23 cellular contexts compared by ENCODE assay signal in the genomic region with DNA sequence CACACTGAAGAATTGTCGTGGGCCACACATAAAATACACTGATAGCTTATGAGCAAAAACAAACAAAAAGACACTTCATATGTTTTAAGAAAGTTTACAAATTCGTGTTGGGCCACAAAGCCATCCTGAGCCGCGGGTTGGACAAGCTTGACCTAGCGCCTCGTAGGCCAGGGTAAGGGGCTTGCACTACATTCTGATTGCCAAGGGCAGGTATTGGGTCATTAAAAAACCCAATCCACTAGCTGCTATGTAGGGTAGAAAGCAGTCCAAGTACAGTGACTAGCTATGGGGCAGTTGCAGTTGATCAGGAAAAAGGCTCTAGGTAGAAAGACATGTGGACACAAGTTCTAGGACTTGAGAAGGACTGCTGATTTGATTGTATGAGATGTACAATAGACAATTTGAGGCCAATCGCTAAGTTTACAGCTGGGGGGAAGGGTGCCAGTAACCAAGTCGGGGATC. TPM values are rescaled to one million over a fixed set of nuclear protein-coding genes. Genes with fewer than 3 reads are reported as not detected.
DNase-seq lines count a peak whose midpoint lies in the region; ATAC-seq, FAIRE-seq and TF ChIP-seq lines count a peak whose summit lies in the region.
"Had no signal": no experiment of that assay in that cellular context is flagged by ENCODE, and none has a peak within 500 bp of the region (broad histone marks: within the 10 kb centered on the region; RNA-seq: fewer than 3 reads in every experiment).

No MANE protein-coding gene starts in this region.

- peaks cover 4 to 11% of the 10 kb centered on the region in 2 donors for H3K4me1 Mint-ChIP-seq in natural killer cell treated with Interleukin-12 subunit alpha and Interleukin-12 subunit beta and Interleukin-15 and Interleukin-18, amount 100 ng/mL, for 72 hours (ENCODE audit: low read depth in 2 of 2)

- POLR2A ChIA-PET in K562 (lab: Yijun Ruan, JAX), result interaction anchor here (1.2 to 2.1 kb wide), 2 partner anchors 9 to 14 kb away, joined by 11 to 13 read pairs; a partner anchor contains a TSS

- H4K20me1 ChIP-seq in K562 (replicated peaks; ENCODE audit: control insufficient read depth, insufficient read depth, low read length), result no peaks in the 10 kb centered on the region

- no peaks in the 10 kb centered on the region for H3K9me3 Mint-ChIP-seq in natural killer cell treated with Interleukin-12 subunit alpha and Interleukin-12 subunit beta and Interleukin-15 and Interleukin-18, amount 100 ng/mL, for 72 hours
- H3K9me3 Mint-ChIP-seq: activated CD4-positive, alpha-beta memory T cell treated with anti-CD3 and anti-CD28 coated beads, Interleukin-2, amount 10 ng/mL, durations not matched to agents 7 days and 5 days had no signal

- TF ChIP-seq EP300 in K562 (IDR thresholded peaks at IDR 0.05; ENCODE audit: low read length), result no peak

- no peaks in the 10 kb centered on the region for H3K27me3 Mint-ChIP-seq in natural killer cell treated with Interleukin-12 subunit alpha and Interleukin-12 subunit beta and Interleukin-15 and Interleukin-18, amount 100 ng/mL, for 72 hours
- H3K27me3 Mint-ChIP-seq: activated CD4-positive, alpha-beta memory T cell treated with anti-CD3 and anti-CD28 coated beads, Interleukin-2, amount 10 ng/mL, durations not matched to agents 7 days and 5 days had no signal

- H2AFZ ChIP-seq in ACC112 (ENCODE audit: low read length, unreplicated experiment), result no peak overlapping the region
- H2AFZ ChIP-seq in K562 (ENCODE audit: low read depth, low read length), result no peak overlapping the region
- H2AFZ ChIP-seq: parathyroid adenoma had no signal

- intact Hi-C loops in K562 (cut with micrococcal nuclease), result no loop called here

- FAIRE-seq in GM12892 (lab: Jason Lieb, UNC) (no peak), K562 (lab: Jason Lieb, UNC) (no peak)

- no peaks in the 10 kb centered on the region for H3K9me1 ChIP-seq in K562 (ENCODE audit: control insufficient read depth, insufficient read depth, low read length)

- DNase-seq in GM12892 (ENCODE audit: insufficient read length) (no peak), K562 (ENCODE audit: extremely low read depth in 1 of 4, low spot score in 3 of 4) (no peak), AG08395 (ENCODE audit: low spot score) (no peak)
- no peak for DNase-seq in natural killer cell treated with Interleukin-12 subunit alpha and Interleukin-12 subunit beta and Interleukin-15 and Interleukin-18, amount 100 ng/mL, for 72 hours (ENCODE audit: low spot score)
- DNase-seq: activated CD4-positive, alpha-beta memory T cell treated with anti-CD3 and anti-CD28 coated beads, Interleukin-2, amount 10 ng/mL, durations not matched to agents 7 days and 5 days; GDM1; HCEC 1CT; hippocampal formation; kidney glomerular epithelial cell; midbrain; NCI-H1436 treated with DMSO at 0.1 percent for 48 hours; NCI-H2227 treated with DMSO at 0.1 percent for 48 hours; NK-92 treated with Interleukin-12 subunit alpha and Interleukin-12 subunit beta, amount 100 ng/mL, for 24 hours; RPMI8226; stimulated activated CD4-positive, alpha-beta T cell treated with anti-CD3 and anti-CD28 coated beads, Interleukin-4, amount 100 ng/mL, for 1 hour had no signal

- peaks cover 45% of the 10 kb centered on the region for H3K36me3 Mint-ChIP-seq in natural killer cell treated with Interleukin-12 subunit alpha and Interleukin-12 subunit beta and Interleukin-15 and Interleukin-18, amount 100 ng/mL, for 72 hours

- H3K4me3 Mint-ChIP-seq in natural killer cell treated with Interleukin-12 subunit alpha and Interleukin-12 subunit beta and Interleukin-15 and Interleukin-18, amount 100 ng/mL, for 72 hours, result no peak overlapping the region
- H3K4me3 Mint-ChIP-seq: activated CD4-positive, alpha-beta memory T cell treated with anti-CD3 and anti-CD28 coated beads, Interleukin-2, amount 10 ng/mL, durations not matched to agents 7 days and 5 days had no signal

- no peak overlapping the region for H3K4me2 ChIP-seq in K562 (ENCODE audit: insufficient read depth, low read length)

- no peak for TF ChIP-seq RAD21 in K562 (CRISPR knock-in tag; conservative IDR thresholded peaks at IDR 0.05 in 1 of 2, IDR thresholded peaks at IDR 0.05 in 1 of 2)

- H3K4me3 ChIP-seq in ACC112 (ENCODE audit: low read depth, low read length), result no peak overlapping the region
- H3K4me3 ChIP-seq in K562, result no peak overlapping the region
- H3K4me3 ChIP-seq: ascending aorta, suprapubic skin had no signal

- WGBS in K562 (ENCODE audit: insufficient coverage, low coverage, missing lambda C conversion rate), result 84% methylated on average over 8 of the region's 8 CpGs

- BruUV-seq in K562 (replicated peaks; lab: Mats Ljungman, UMichigan), result no TSS peak

- no peak overlapping the region for H3K9ac ChIP-seq in K562 (ENCODE audit: insufficient read depth in 1 of 2, low read depth in 2 of 2, low read length in 2 of 2)
- H3K9ac ChIP-seq: parathyroid adenoma had no signal

- H3K27ac Mint-ChIP-seq in natural killer cell treated with Interleukin-12 subunit alpha and Interleukin-12 subunit beta and Interleukin-15 and Interleukin-18, amount 100 ng/mL, for 72 hours, result peak overlapping the region; percentile 7 to 54

- ATAC-seq in K562 (peak; percentile 20), GM21526 (IDR thresholded peaks at IDR 0.05; ENCODE audit: low FRiP score, unreplicated experiment) (no peak), HG03439 (IDR thresholded peaks at IDR 0.05; ENCODE audit: unreplicated experiment) (no peak)
- no peak for ATAC-seq in natural killer cell treated with Interleukin-12 subunit alpha and Interleukin-12 subunit beta and Interleukin-15 and Interleukin-18, amount 100 ng/mL, for 72 hours

- H3K27me3 ChIP-seq in ACC112 (ENCODE audit: insufficient read depth, low read length) (no peaks in the 10 kb centered on the region), K562 (ENCODE audit: control insufficient read depth in 2 of 2, insufficient read depth in 2 of 2, low read length in 2 of 2) (no peaks in the 10 kb centered on the region)
- H3K27me3 ChIP-seq: ascending aorta, suprapubic skin had no signal

- no peak for TF ChIP-seq CTCF in K562 (IDR thresholded peaks at IDR 0.05 in 2 of 3, conservative IDR thresholded peaks at IDR 0.05 in 1 of 3; ENCODE audit: insufficient read depth in 2 of 3, low read depth in 1 of 3, low read length in 3 of 3)

- H3K27ac ChIP-seq in ACC112 (ENCODE audit: low read depth, low read length) (peak overlapping the region; percentile 2; the same call in 1 of the 2 replicates), K562 (ENCODE audit: extremely low read depth, low read depth, low read length) (no peak overlapping the region)
- H3K27ac ChIP-seq: ascending aorta, parathyroid adenoma, suprapubic skin had no signal

- H3K4me1 ChIP-seq in ACC112 (ENCODE audit: control insufficient read depth, insufficient read depth, low read length, unreplicated experiment), result no peaks in the 10 kb centered on the region
- no peaks in the 10 kb centered on the region for H3K4me1 ChIP-seq in K562 (replicated peaks in 1 of 2; ENCODE audit: control insufficient read depth in 2 of 2, insufficient read depth in 2 of 2, low read length in 2 of 2)
- H3K4me1 ChIP-seq: ascending aorta, parathyroid adenoma, suprapubic skin had no signal

- no peaks in the 10 kb centered on the region for H3K79me2 ChIP-seq in ACC112 (ENCODE audit: control insufficient read depth, insufficient read depth, low read length, unreplicated experiment)
- H3K79me2 ChIP-seq in K562 (ENCODE audit: control insufficient read depth, insufficient read depth, low read length), result no peaks in the 10 kb centered on the region
- H3K79me2 ChIP-seq: parathyroid adenoma had no signal

- TF ChIP-seq POLR2A in GM12892 (IDR thresholded peaks at IDR 0.05; ENCODE audit: low read depth, low read length) (peak; percentile 33; the same call in 1 of the 2 replicates), K562 (conservative IDR thresholded peaks at IDR 0.05) (no peak; the same call in 1 of the 2 replicates)

- CTCF ChIA-PET in K562 (lab: Yijun Ruan, JAX; ENCODE audit: low intra/inter-chr PET ratio), result no interaction called here

- H3K36me3 ChIP-seq in ACC112 (ENCODE audit: insufficient read depth, low read length) (peaks cover 38% of the 10 kb centered on the region), K562 (ENCODE audit: control insufficient read depth, insufficient read depth, low read length) (peaks cover 66% of the 10 kb centered on the region)

- in situ Hi-C loops in K562 (cut with MboI), result no loop called here

- no peaks in the 10 kb centered on the region for H3K9me3 ChIP-seq in K562 (replicated peaks; ENCODE audit: control insufficient read depth, insufficient read depth, low read depth, low read length)
- H3K9me3 ChIP-seq: ascending aorta, suprapubic skin had no signal

RNA-seq across cellular contexts. Expression of a gene that starts 14.0 kb away (rescaled TPM):
- 0.34 TPM for polyA plus RNA-seq in GM12892 (2012; ENCODE audit: missing spikeins)
- 28.0 and 28.7 TPM in 2 replicates for total RNA-seq in K562 (2011; cell fraction: chromatin; rRNA removed; ENCODE audit: low replicate concordance)
- total RNA-seq in K562 (2011; cell fraction: nucleolus; rRNA removed), result 33.2 and 33.5 TPM in 2 replicates
- total RNA-seq in K562 (2011; cell fraction: nucleoplasm; rRNA removed), result 37.2 and 51.0 TPM in 2 replicates
- 8.8 and 10.9 TPM in 2 replicates for total RNA-seq in K562 (2014; rRNA removed)
- 9.6 and 10.8 TPM in 2 replicates for total RNA-seq in K562 (2014; rRNA removed; fragmentation: Illumina TruSeq; extraction: Trizol)
- total RNA-seq in K562 (2015; rRNA removed; fragmentation: Illumina TruSeq; extraction: Trizol), result 7.1 and 7.4 TPM in 2 replicates
- 10.6 and 12.2 TPM in 2 replicates for total RNA-seq in K562 (2021)
- 44.8 and 49.1 TPM in 2 replicates for polyA plus RNA-seq in K562 (2011; rRNA removed)
- polyA plus RNA-seq in K562 (2011; cell fraction: cytosol; rRNA removed), result 32.6 and 47.4 TPM in 2 replicates
- 8.3 and 16.8 TPM in 2 replicates for polyA plus RNA-seq in K562 (2011; cell fraction: nucleus; rRNA removed)
- polyA plus RNA-seq in K562 (2012), result 11.4 and 20.4 TPM in 2 replicates
- 18.7 and 23.6 TPM in 2 replicates for polyA plus RNA-seq in K562 (2014; fragmentation: Illumina TruSeq; extraction: Trizol)
- 1 to 10 TPM; 7.6 to 8.5 TPM for polyA plus RNA-seq in K562 (2014; fragmentation: Nextera tagmentation; extraction: Ambion mirVana)
- polyA plus RNA-seq in K562 (2014; rRNA removed), result 13.7 and 19.7 TPM in 2 replicates
- polyA minus RNA-seq in K562 (2011; rRNA and poly(A)+ RNA removed), result 21.7 and 25.7 TPM in 2 replicates
- polyA minus RNA-seq in K562 (2011; cell fraction: cytosol; rRNA and poly(A)+ RNA removed), result 8.5 and 11.5 TPM in 2 replicates
- 4.0 and 8.4 TPM in 2 replicates for polyA minus RNA-seq in K562 (2011; cell fraction: nucleus; rRNA and poly(A)+ RNA removed)
- total RNA-seq in natural killer cell treated with Interleukin-12 subunit alpha and Interleukin-12 subunit beta and Interleukin-15 and Interleukin-18, amount 100 ng/mL, for 72 hours, result under 1 TPM; 0.26 to 0.92 TPM

RNA-seq across cellular contexts. Expression of a gene that starts 24.2 kb away (rescaled TPM):
- polyA plus RNA-seq in GM12892 (2012; ENCODE audit: missing spikeins), result 218 TPM
- total RNA-seq in K562 (2011; cell fraction: chromatin; rRNA removed; ENCODE audit: low replicate concordance), result 606 and 912 TPM in 2 replicates
- total RNA-seq in K562 (2011; cell fraction: nucleolus; rRNA removed), result 357 and 403 TPM in 2 replicates
- total RNA-seq in K562 (2011; cell fraction: nucleoplasm; rRNA removed), result 494 and 663 TPM in 2 replicates
- total RNA-seq in K562 (2014; rRNA removed), result 330 and 355 TPM in 2 replicates
- total RNA-seq in K562 (2014; rRNA removed; fragmentation: Illumina TruSeq; extraction: Trizol), result 165 and 171 TPM in 2 replicates
- total RNA-seq in K562 (2015; rRNA removed; fragmentation: Illumina TruSeq; extraction: Trizol), result 182 and 189 TPM in 2 replicates
- total RNA-seq in K562 (2021), result 216 and 224 TPM in 2 replicates
- polyA plus RNA-seq in K562 (2011; rRNA removed), result 421 and 553 TPM in 2 replicates
- polyA plus RNA-seq in K562 (2011; cell fraction: cytosol; rRNA removed), result 303 and 320 TPM in 2 replicates
- 1,663 and 2,084 TPM in 2 replicates for polyA plus RNA-seq in K562 (2011; cell fraction: nucleus; rRNA removed)
- polyA plus RNA-seq in K562 (2012), result 105 and 137 TPM in 2 replicates
- 160 and 185 TPM in 2 replicates for polyA plus RNA-seq in K562 (2014; fragmentation: Illumina TruSeq; extraction: Trizol)
- 10 to 100 TPM; 17.6 to 66.9 TPM for polyA plus RNA-seq in K562 (2014; fragmentation: Nextera tagmentation; extraction: Ambion mirVana)
- 252 and 270 TPM in 2 replicates for polyA plus RNA-seq in K562 (2014; rRNA removed)
- 387 and 408 TPM in 2 replicates for polyA minus RNA-seq in K562 (2011; rRNA and poly(A)+ RNA removed)
- 127 and 132 TPM in 2 replicates for polyA minus RNA-seq in K562 (2011; cell fraction: cytosol; rRNA and poly(A)+ RNA removed)
- polyA minus RNA-seq in K562 (2011; cell fraction: nucleus; rRNA and poly(A)+ RNA removed), result 457 and 507 TPM in 2 replicates
- total RNA-seq in natural killer cell treated with Interleukin-12 subunit alpha and Interleukin-12 subunit beta and Interleukin-15 and Interleukin-18, amount 100 ng/mL, for 72 hours, result 100 to 1,000 TPM; 368 to 422 TPM

RNA-seq across cellular contexts. Expression of a gene that starts 26.9 kb away (rescaled TPM):
- polyA plus RNA-seq in GM12892 (2012; ENCODE audit: missing spikeins), result not detected
- total RNA-seq in K562 (2011; cell fraction: chromatin; rRNA removed; ENCODE audit: low replicate concordance), result 0.23 TPM in 1 of 2 replicates, not detected in the other
- 0.26 and 0.33 TPM in 2 replicates for total RNA-seq in K562 (2011; cell fraction: nucleolus; rRNA removed)
- total RNA-seq in K562 (2011; cell fraction: nucleoplasm; rRNA removed), result not detected in 2 replicates
- 0.09 and 0.41 TPM in 2 replicates for total RNA-seq in K562 (2014; rRNA removed)
- total RNA-seq in K562 (2014; rRNA removed; fragmentation: Illumina TruSeq; extraction: Trizol), result not detected in 2 replicates
- total RNA-seq in K562 (2015; rRNA removed; fragmentation: Illumina TruSeq; extraction: Trizol), result not detected in 2 replicates
- total RNA-seq in K562 (2021), result 0.13 and 0.55 TPM in 2 replicates
- polyA plus RNA-seq in K562 (2011; rRNA removed), result 0.07 and 0.18 TPM in 2 replicates
- 0.13 and 0.24 TPM in 2 replicates for polyA plus RNA-seq in K562 (2011; cell fraction: cytosol; rRNA removed)
- polyA plus RNA-seq in K562 (2011; cell fraction: nucleus; rRNA removed), result 0.10 TPM in 2 replicates
- 0.07 and 0.15 TPM in 2 replicates for polyA plus RNA-seq in K562 (2012)
- 0.07 and 0.28 TPM in 2 replicates for polyA plus RNA-seq in K562 (2014; fragmentation: Illumina TruSeq; extraction: Trizol)
- not detected for polyA plus RNA-seq in K562 (2014; fragmentation: Nextera tagmentation; extraction: Ambion mirVana)
- 0.20 and 0.27 TPM in 2 replicates for polyA plus RNA-seq in K562 (2014; rRNA removed)
- 0.09 TPM in 1 of 2 replicates, not detected in the other for polyA minus RNA-seq in K562 (2011; rRNA and poly(A)+ RNA removed)
- polyA minus RNA-seq in K562 (2011; cell fraction: cytosol; rRNA and poly(A)+ RNA removed), result 0.38 TPM in 1 of 2 replicates, not detected in the other
- polyA minus RNA-seq in K562 (2011; cell fraction: nucleus; rRNA and poly(A)+ RNA removed), result 0.22 TPM in 1 of 2 replicates, not detected in the other
- not detected for total RNA-seq in natural killer cell treated with Interleukin-12 subunit alpha and Interleukin-12 subunit beta and Interleukin-15 and Interleukin-18, amount 100 ng/mL, for 72 hours
- total RNA-seq: activated CD4-positive, alpha-beta memory T cell treated with anti-CD3 and anti-CD28 coated beads, Interleukin-2, amount 10 ng/mL, durations not matched to agents 7 days and 5 days; ascending aorta; HT-29 had no signal
- polyA plus RNA-seq: BJ had no signal

Comparison
In these comparisons a context has a peak if more than half of its experiments do, and no peak if none do; other contexts are left out.
1. RNA of a gene that starts 14.0 kb away (total RNA-seq): 7.1 to 51.0 TPM in K562; 0.26 to 0.92 TPM in natural killer cell treated with Interleukin-12 subunit alpha and Interleukin-12 subunit beta and Interleukin-15 and Interleukin-18, amount 100 ng/mL, for 72 hours; every median in the first group is over 4 times any median in the second.